6 cellular contexts compared by ENCODE assay signal in genomic region chr15:27042230-27042629, GRCh38.
"Had no signal": no experiment of that assay in that cellular context is flagged by ENCODE, and none has a peak within 500 bp of the region (broad histone marks: within the 10 kb centered on the region; RNA-seq: fewer than 3 reads in every experiment).

No MANE protein-coding gene starts in this region.

- ATAC-seq: GM23338 had no signal

- H3K4me3 Mint-ChIP-seq: GM23338, H9 had no signal

- H3K4me3 ChIP-seq: GM23338, K562 had no signal

- H3K4me2 ChIP-seq: GM23338 had no signal

- H3K27ac Mint-ChIP-seq: GM23338, H9 had no signal

- H2AFZ ChIP-seq: GM23338 had no signal

- DNase-seq: H9, HCEC 1CT, IMR-90, KG1 had no signal

- H3K4me1 Mint-ChIP-seq: GM23338, H9 had no signal
